In the genomic region with DNA sequence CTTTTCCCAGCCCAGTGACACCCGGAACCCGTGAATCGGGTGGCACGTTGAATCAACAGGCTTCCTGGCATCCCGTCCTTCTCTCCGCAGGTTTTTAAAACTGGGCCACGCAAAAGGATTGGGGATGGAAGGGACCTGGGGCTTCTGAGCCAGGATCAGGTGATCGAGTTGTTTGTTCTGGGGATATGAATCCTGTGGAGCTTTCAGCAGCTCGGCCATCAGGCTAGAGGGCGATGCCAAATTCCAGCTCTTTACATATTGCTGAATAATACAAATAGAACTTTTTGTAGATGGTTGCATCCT, we compare ENCODE assay signal across 8 cellular contexts. TPM values are rescaled to one million over a fixed set of nuclear protein-coding genes. Genes with fewer than 3 reads are reported as not detected.
A peak's percentile ranks its signal among the peaks of the same experiment; 100 is the strongest.
DNase-seq lines count a peak whose midpoint lies in the region; ATAC-seq and TF ChIP-seq lines count a peak whose summit lies in the region.

No MANE protein-coding gene starts in this region.

- H3K27me3 ChIP-seq in MG63 (no peaks in the 10 kb centered on the region), osteoblast (ENCODE audit: insufficient read depth, low read length) (no peaks in the 10 kb centered on the region)

- H3K36me3 ChIP-seq in MG63 (peaks cover 60% of the 10 kb centered on the region), osteoblast (ENCODE audit: insufficient read depth, low read length) (peaks cover 11% of the 10 kb centered on the region)

- peaks cover 43% of the 10 kb centered on the region for H4K20me1 ChIP-seq in osteoblast (ENCODE audit: insufficient read depth, low read length)

- peaks cover 5% of the 10 kb centered on the region for H3K9me3 ChIP-seq in MG63
- no peaks in the 10 kb centered on the region for H3K9me3 ChIP-seq in osteoblast (ENCODE audit: low read depth, low read length)

- no peaks in the 10 kb centered on the region for H3K9me3 Mint-ChIP-seq in effector memory CD8-positive, alpha-beta T cell

- TF ChIP-seq CTCF in osteoblast (IDR thresholded peaks at IDR 0.05; ENCODE audit: extremely low read depth, low read depth, low read length), result no peak

- DNase-seq in COR-L47 (lab: John Stamatoyannopoulos, UW) (peak; percentile 31), MG63 (no peak), osteoblast (ENCODE audit: insufficient read length, low spot score, missing footprints) (no peak), GM03348 (ENCODE audit: low spot score) (no peak), UCSD-AML1 (lab: John Stamatoyannopoulos, UW; ENCODE audit: unreplicated experiment) (no peak), SIG-M5 (lab: John Stamatoyannopoulos, UW) (no peak)
- DNase-seq in effector memory CD8-positive, alpha-beta T cell, result no peak

- no peak for ATAC-seq in effector memory CD8-positive, alpha-beta T cell (replicated peaks)
- ATAC-seq in GM18867 (IDR thresholded peaks at IDR 0.05; ENCODE audit: unreplicated experiment), result no peak

- H3K4me1 Mint-ChIP-seq in effector memory CD8-positive, alpha-beta T cell (ENCODE audit: low read depth in 2 of 2), result peaks cover 40 to 56% of the 10 kb centered on the region in 2 donors

- H3K4me2 ChIP-seq in osteoblast (ENCODE audit: insufficient read depth, low read length), result peak overlapping the region; percentile 93

- H3K27ac Mint-ChIP-seq in effector memory CD8-positive, alpha-beta T cell, result peak overlapping the region; percentile 99

- H3K27me3 Mint-ChIP-seq in effector memory CD8-positive, alpha-beta T cell, result no peaks in the 10 kb centered on the region

- H2AFZ ChIP-seq in osteoblast (ENCODE audit: low read length), result peak overlapping the region; percentile 99

- peak overlapping the region; percentile 97 to 98 for H3K4me3 Mint-ChIP-seq in effector memory CD8-positive, alpha-beta T cell

- peaks cover 29% of the 10 kb centered on the region for H3K4me1 ChIP-seq in osteoblast (ENCODE audit: insufficient read depth, low read length)

- H3K4me3 ChIP-seq in MG63 (peak overlapping the region; percentile 81), osteoblast (ENCODE audit: insufficient read depth, low read length) (peak overlapping the region; percentile 91)

- peaks cover 57% of the 10 kb centered on the region for H3K36me3 Mint-ChIP-seq in effector memory CD8-positive, alpha-beta T cell (ENCODE audit: insufficient read depth)

- H3K27ac ChIP-seq in osteoblast (ENCODE audit: low read depth, low read length), result peak overlapping the region; percentile 98

- H3K79me2 ChIP-seq in osteoblast (ENCODE audit: insufficient read depth, low read length), result peaks cover 86% of the 10 kb centered on the region

RNA-seq across cellular contexts. Expression of a gene that starts 0.5 kb away (rescaled TPM):
- total RNA-seq in MG63 (2014; rRNA removed; shearing (Covaris generic); ENCODE audit: low replicate concordance), result 27.6 and 32.0 TPM in 2 replicates
- 47.4 and 54.2 TPM in 2 replicates for total RNA-seq in osteoblast

RNA-seq across cellular contexts. Expression of a gene that starts 0.8 kb away (rescaled TPM):
- 58.6 and 78.2 TPM in 2 replicates for total RNA-seq in MG63 (2014; rRNA removed; shearing (Covaris generic); ENCODE audit: low replicate concordance)
- total RNA-seq in osteoblast, result 37.4 and 40.9 TPM in 2 replicates

RNA-seq across cellular contexts. Expression of a gene that starts 17.5 kb away (rescaled TPM):
- 114 and 149 TPM in 2 replicates for total RNA-seq in MG63 (2014; rRNA removed; shearing (Covaris generic); ENCODE audit: low replicate concordance)
- 170 and 171 TPM in 2 replicates for total RNA-seq in osteoblast

RNA-seq across cellular contexts. Expression of a gene that starts 48.5 kb away (rescaled TPM):
- 0.79 and 1.3 TPM in 2 replicates for total RNA-seq in MG63 (2014; rRNA removed; shearing (Covaris generic); ENCODE audit: low replicate concordance)
- 4.1 and 4.3 TPM in 2 replicates for total RNA-seq in osteoblast

RNA-seq across cellular contexts. Expression of a gene that starts 49.2 kb away (rescaled TPM):
- total RNA-seq in MG63 (2014; rRNA removed; shearing (Covaris generic); ENCODE audit: low replicate concordance), result 0.79 TPM in 1 of 2 replicates, not detected in the other
- 0.36 and 0.88 TPM in 2 replicates for total RNA-seq in osteoblast
